8 cellular contexts compared by ENCODE assay signal in the genomic region with DNA sequence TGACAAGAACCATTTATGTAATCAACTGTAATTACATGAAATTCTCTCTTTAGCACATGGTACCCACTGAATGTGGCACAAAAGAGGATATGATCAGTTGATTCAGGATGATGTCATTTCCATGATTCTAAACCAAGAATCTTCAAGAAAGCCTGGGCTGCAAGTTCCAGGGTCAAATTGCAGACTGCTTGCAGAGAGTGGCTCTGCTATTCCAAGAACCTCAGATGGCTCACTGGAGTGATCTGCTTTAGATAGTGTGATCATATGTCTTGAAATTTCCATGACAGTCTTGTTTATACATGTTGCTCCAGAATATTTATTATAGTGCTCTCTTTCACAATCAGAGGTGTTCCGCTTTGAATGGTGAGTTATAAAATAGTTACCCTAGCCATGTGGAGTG.
DNase-seq lines count a peak whose midpoint lies in the region; ATAC-seq, FAIRE-seq and TF ChIP-seq lines count a peak whose summit lies in the region.

No MANE protein-coding gene starts in this region.

- CTCF ChIA-PET in AG04449 (lab: Yijun Ruan, JAX) = no interaction called here

- peak; percentile 56 for DNase-seq in AG04449 (ENCODE audit: low read depth, low spot score)
- DNase-seq in bronchial epithelial cell (ENCODE audit: low read depth) = peak; percentile 83
- no peak for DNase-seq in upper lobe of right lung
- DNase-seq in WERI-Rb-1 = no peak
- no peak for DNase-seq in Peyer's patch
- no peak for DNase-seq in activated T-cell treated with anti-CD3 and anti-CD28 coated beads, Interleukin-2, amount 50 U/mL, for 1 hour

- H3K27me3 ChIP-seq in bronchial epithelial cell (ENCODE audit: control insufficient read depth, insufficient read depth, low read length) = no peaks in the 10 kb centered on the region
- H3K27me3 ChIP-seq in upper lobe of right lung = no peaks in the 10 kb centered on the region
- H3K27me3 ChIP-seq in WERI-Rb-1 (ENCODE audit: insufficient read depth, low read depth, severe bottlenecking) = no peaks in the 10 kb centered on the region
- no peaks in the 10 kb centered on the region for H3K27me3 ChIP-seq in Peyer's patch

- ATAC-seq in GM18870 (IDR thresholded peaks at IDR 0.05; ENCODE audit: unreplicated experiment) (peak; percentile 80), HG03442 (IDR thresholded peaks at IDR 0.05; ENCODE audit: unreplicated experiment) (peak; percentile 39), upper lobe of right lung (no peak)

- no peak for TF ChIP-seq POLR2A in Peyer's patch (IDR thresholded peaks at IDR 0.05)

- H3K36me3 ChIP-seq in bronchial epithelial cell (ENCODE audit: control insufficient read depth, insufficient read depth, low read length) (no peaks in the 10 kb centered on the region), upper lobe of right lung (no peaks in the 10 kb centered on the region), WERI-Rb-1 (no peaks in the 10 kb centered on the region), Peyer's patch (no peaks in the 10 kb centered on the region)

- H3K27ac ChIP-seq in upper lobe of right lung (no peak overlapping the region), WERI-Rb-1 (no peak overlapping the region), Peyer's patch (no peak overlapping the region)

- H3K4me1 ChIP-seq in upper lobe of right lung = no peaks in the 10 kb centered on the region
- H3K4me1 ChIP-seq in Peyer's patch = no peaks in the 10 kb centered on the region

- FAIRE-seq in bronchial epithelial cell (lab: Jason Lieb, UNC) = no peak

- H3K9me3 ChIP-seq in upper lobe of right lung (no peaks in the 10 kb centered on the region), WERI-Rb-1 (ENCODE audit: severe bottlenecking) (no peaks in the 10 kb centered on the region), Peyer's patch (no peaks in the 10 kb centered on the region)

- intact Hi-C loops in upper lobe of right lung (cut with DNase I) = no loop called here

- no peak overlapping the region for H3K4me3 ChIP-seq in AG04449 (ENCODE audit: low read depth, low read length)
- H3K4me3 ChIP-seq in bronchial epithelial cell (ENCODE audit: low read depth, low read length) = no peak overlapping the region
- H3K4me3 ChIP-seq in upper lobe of right lung = no peak overlapping the region
- H3K4me3 ChIP-seq in WERI-Rb-1 (ENCODE audit: low read depth, low read length) = no peak overlapping the region
- no peak overlapping the region for H3K4me3 ChIP-seq in Peyer's patch

- POLR2A ChIA-PET in AG04449 (lab: Yijun Ruan, JAX) = no interaction called here

- TF ChIP-seq CTCF in AG04449 (IDR thresholded peaks at IDR 0.05; ENCODE audit: insufficient read depth, low read length, missing control alignments) (no peak), bronchial epithelial cell (IDR thresholded peaks at IDR 0.05; ENCODE audit: insufficient read depth, low read length, severe bottlenecking) (no peak), upper lobe of right lung (IDR thresholded peaks at IDR 0.05) (no peak), WERI-Rb-1 (IDR thresholded peaks at IDR 0.05; ENCODE audit: low read depth, low read length) (no peak), Peyer's patch (IDR thresholded peaks at IDR 0.05) (no peak)

Comparison
In these comparisons a context has a peak if more than half of its experiments do, and no peak if none do; other contexts are left out.
1. DNase-seq: peak in AG04449 (single experiment) and bronchial epithelial cell (single experiment); none in upper lobe of right lung (single experiment), WERI-Rb-1 (single experiment), Peyer's patch (0 of 3) and activated T-cell treated with anti-CD3 and anti-CD28 coated beads, Interleukin-2, amount 50 U/mL, for 1 hour (single experiment).